Comparison of ENCODE assay signal across 27 cellular contexts in the genomic region with DNA sequence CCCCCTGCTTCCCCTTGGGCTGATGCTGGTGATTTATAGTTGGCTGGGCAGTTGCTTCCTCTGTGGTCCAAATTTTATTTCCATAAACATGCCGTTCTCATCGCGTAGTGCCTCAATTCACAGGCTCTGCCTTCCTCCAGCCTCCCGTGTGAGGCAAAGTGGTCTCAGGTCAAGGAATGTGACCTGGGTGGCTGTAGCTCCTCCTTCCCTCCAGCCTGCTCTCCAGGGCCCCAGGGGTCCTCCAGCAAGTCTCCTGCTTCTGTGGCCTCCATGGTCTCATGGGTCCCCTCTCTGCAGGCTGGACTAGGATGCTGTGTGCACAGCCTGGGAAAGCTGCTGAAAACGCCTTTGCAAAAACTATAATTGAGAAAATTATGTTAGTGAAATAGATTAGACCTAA.
DNase-seq lines count a peak whose midpoint lies in the region; ATAC-seq, FAIRE-seq and TF ChIP-seq lines count a peak whose summit lies in the region.
"Had no signal": no experiment of that assay in that cellular context is flagged by ENCODE, and none has a peak within 500 bp of the region (broad histone marks: within the 10 kb centered on the region; RNA-seq: fewer than 3 reads in every experiment).

No MANE protein-coding gene starts in this region.

- H3K23ac ChIP-seq in H1 (ENCODE audit: insufficient read length): no peak overlapping the region

- H3K14ac ChIP-seq in H1 (ENCODE audit: insufficient read length): peak overlapping the region; percentile 17

- peaks cover 6% of the 10 kb centered on the region; the same call in 1 of the 2 replicates for H3K23me2 ChIP-seq in H1 (ENCODE audit: low read depth, low read length)

- no peak for DNase-seq in GM23338 (ENCODE audit: low spot score)
- DNase-seq in H7: peak; percentile 52
- no peak for DNase-seq in H1 (ENCODE audit: low read depth in 1 of 2, low spot score in 2 of 2)
- DNase-seq in sigmoid colon: peak; percentile 22
- DNase-seq in progenitor cell of endocrine pancreas (ENCODE audit: low spot score, unreplicated experiment): no peak
- no peak for DNase-seq in NCI-H524 (lab: John Stamatoyannopoulos, UW)
- DNase-seq in NCI-H774 (lab: John Stamatoyannopoulos, UW): no peak
- DNase-seq: 8988T; ACHN; BE2C; C1 segment of cervical spinal cord; CD4-positive, alpha-beta memory T cell; CD4-positive, CD25-positive, alpha-beta regulatory T cell; CD8-positive, alpha-beta memory T cell; COR-L47; DMS 273 treated with DMSO at 0.1 percent for 48 hours; DMS53; DMS79; DND-41; EL; GDM1 had no signal

- peak; percentile 54 for ATAC-seq in GM23338
- ATAC-seq: GM12878 had no signal

- no peak overlapping the region for H3K4me3 Mint-ChIP-seq in GM23338
- H3K4me3 Mint-ChIP-seq in progenitor cell of endocrine pancreas (ENCODE audit: low read depth): no peak overlapping the region
- H3K4me3 Mint-ChIP-seq: CD4-positive, alpha-beta memory T cell; CD4-positive, CD25-positive, alpha-beta regulatory T cell; CD8-positive, alpha-beta memory T cell had no signal

- H2BK120ac ChIP-seq in H1 (replicated peaks; ENCODE audit: low read depth, low read length): peak overlapping the region; percentile 69

- H4K8ac ChIP-seq in H1 (ENCODE audit: extremely low read depth, insufficient read depth, low read length): no peak overlapping the region

- H3K27ac ChIP-seq in GM23338 (ENCODE audit: low read depth): no peak overlapping the region
- H3K27ac ChIP-seq in H1 (ENCODE audit: low read depth, low read length): no peak overlapping the region
- no peak overlapping the region for H3K27ac ChIP-seq in sigmoid colon
- H3K27ac ChIP-seq: BLaER1 had no signal

- no peaks in the 10 kb centered on the region for H4K20me1 ChIP-seq in GM23338 (replicated peaks; ENCODE audit: insufficient read depth)
- no peaks in the 10 kb centered on the region for H4K20me1 ChIP-seq in H1 (replicated peaks in 1 of 2; ENCODE audit: control insufficient read depth in 1 of 2, insufficient read depth in 2 of 2, low read length in 2 of 2)
- H4K20me1 ChIP-seq: BLaER1 had no signal

- H4K5ac ChIP-seq in H1 (ENCODE audit: insufficient read length, low read depth, low read length): no peak overlapping the region

- H3K79me2 ChIP-seq in GM23338 (replicated peaks; ENCODE audit: insufficient read depth): no peaks in the 10 kb centered on the region
- no peaks in the 10 kb centered on the region for H3K79me2 ChIP-seq in H1 (ENCODE audit: control insufficient read depth in 1 of 2, insufficient read depth in 2 of 2, low read length in 2 of 2)

- no peak overlapping the region for H3K27ac Mint-ChIP-seq in GM23338
- H3K27ac Mint-ChIP-seq in progenitor cell of endocrine pancreas: no peak overlapping the region
- H3K27ac Mint-ChIP-seq: CD14-positive monocyte; CD4-positive, CD25-positive, alpha-beta regulatory T cell; CD8-positive, alpha-beta memory T cell had no signal

- CTCF ChIA-PET in H1 (lab: Charles Lee; ENCODE audit: partially characterized antibody): interaction anchor here (1.6 kb wide), 1 partner anchor 87 kb away, joined by 4 read pairs; no protein-coding TSS in a partner anchor

- H2AK5ac ChIP-seq in H1 (ENCODE audit: low read depth, low read length): no peak overlapping the region

- no peak for TF ChIP-seq RAD21 in H1 (IDR thresholded peaks at IDR 0.05 in 1 of 2, conservative IDR thresholded peaks at IDR 0.05 in 1 of 2; ENCODE audit: low read depth in 2 of 2, low read length in 2 of 2)

- H3K4me3 ChIP-seq in GM23338: no peak overlapping the region
- H3K4me3 ChIP-seq in H7 (ENCODE audit: insufficient read depth, low read depth, low read length): no peak overlapping the region
- H3K4me3 ChIP-seq in H1 (ENCODE audit: extremely low read depth in 1 of 4, insufficient read depth in 2 of 4, low read depth in 3 of 4, low read length in 4 of 4): no peak overlapping the region
- H3K4me3 ChIP-seq in sigmoid colon: no peak overlapping the region
- H3K4me3 ChIP-seq: BLaER1, GM12878 had no signal

- H3K36me3 Mint-ChIP-seq in GM23338 (ENCODE audit: low read depth) (no peaks in the 10 kb centered on the region), progenitor cell of endocrine pancreas (ENCODE audit: insufficient read depth) (no peaks in the 10 kb centered on the region)
- H3K36me3 Mint-ChIP-seq: CD14-positive monocyte; CD4-positive, alpha-beta memory T cell; CD4-positive, CD25-positive, alpha-beta regulatory T cell; CD8-positive, alpha-beta memory T cell had no signal

- H3K9me3 Mint-ChIP-seq in GM23338 (peaks cover 2% of the 10 kb centered on the region; the same call in 2 of the 3 replicates), progenitor cell of endocrine pancreas (ENCODE audit: low read depth) (no peaks in the 10 kb centered on the region)
- H3K9me3 Mint-ChIP-seq: CD8-positive, alpha-beta memory T cell had no signal

- TF ChIP-seq EP300 in H1 (IDR thresholded peaks at IDR 0.05; ENCODE audit: borderline replicate concordance in 1 of 2, low read depth in 2 of 2, low read length in 2 of 2) (no peak), sigmoid colon (IDR thresholded peaks at IDR 0.05) (no peak)

- WGBS in H1 (ENCODE audit: extremely low coverage in 1 of 2, insufficient coverage in 1 of 2, insufficient read length in 1 of 2, insufficient replicate concordance in 2 of 2, low coverage in 1 of 2, low lambda C conversion rate in 2 of 2, missing lambda C conversion rate in 1 of 2), 2 experiments: 85% methylated on average over 5 of the region's 5 CpGs; no CpG with 5 or more reads in 1 of the 2 experiments
- 30 to 40% methylated on average over 5 of the region's 5 CpGs for whole genome bisulfite sequencing in sigmoid colon, 2 donors

- H3K4me1 ChIP-seq in GM23338 (ENCODE audit: insufficient read depth): no peaks in the 10 kb centered on the region
- no peaks in the 10 kb centered on the region for H3K4me1 ChIP-seq in H1 (replicated peaks in 1 of 4; ENCODE audit: control insufficient read depth in 3 of 4, insufficient read depth in 4 of 4, low read length in 3 of 4)
- no peaks in the 10 kb centered on the region for H3K4me1 ChIP-seq in sigmoid colon
- H3K4me1 ChIP-seq: BE2C had no signal

- no peak for TF ChIP-seq POLR2A in H1 (IDR thresholded peaks at IDR 0.05; ENCODE audit: control extremely low read depth in 1 of 2, low read depth in 2 of 2, low read length in 2 of 2)
- TF ChIP-seq POLR2A in sigmoid colon (IDR thresholded peaks at IDR 0.05): no peak

- H3K36me3 ChIP-seq in GM23338 (ENCODE audit: insufficient read depth): peaks cover 4% of the 10 kb centered on the region; the same call in 1 of the 2 replicates
- no peaks in the 10 kb centered on the region for H3K36me3 ChIP-seq in H7 (replicated peaks; ENCODE audit: control insufficient read depth, insufficient read depth, low read length)
- H3K36me3 ChIP-seq in H1 (ENCODE audit: control insufficient read depth in 2 of 4, insufficient read depth in 4 of 4, low read length in 3 of 4): no peaks in the 10 kb centered on the region
- no peaks in the 10 kb centered on the region for H3K36me3 ChIP-seq in sigmoid colon
- H3K36me3 ChIP-seq: BE2C, BLaER1 had no signal

- no peak overlapping the region for H3K56ac ChIP-seq in H1 (replicated peaks; ENCODE audit: insufficient read length, low read depth, low read length)

- intact Hi-C loops in sigmoid colon (cut with DNase I): no loop called here

- H2BK20ac ChIP-seq in H1 (ENCODE audit: low read length): no peak overlapping the region

- H2AFZ ChIP-seq in GM23338: no peak overlapping the region
- H2AFZ ChIP-seq in H1 (ENCODE audit: low read length): no peak overlapping the region

- no peak overlapping the region for H3K18ac ChIP-seq in H1 (ENCODE audit: extremely low read depth, low read length)

- no peak overlapping the region for H3K9ac ChIP-seq in H1 (replicated peaks in 1 of 4; ENCODE audit: extremely low read depth in 1 of 4, low read depth in 3 of 4, low read length in 3 of 4)
- H3K9ac ChIP-seq: BLaER1 had no signal

- H3K4me2 ChIP-seq in GM23338 (no peak overlapping the region), H1 (ENCODE audit: insufficient read depth in 1 of 2, low read depth in 2 of 2, low read length in 2 of 2) (no peak overlapping the region)
- H3K4me2 ChIP-seq: BLaER1 had no signal

- FAIRE-seq in H1 (lab: Jason Lieb, UNC): no peak
- FAIRE-seq: A204.1, GM12878, GM12892, GM18507 had no signal

- H3K4me1 Mint-ChIP-seq in GM23338 (peaks cover 3% of the 10 kb centered on the region), progenitor cell of endocrine pancreas (ENCODE audit: low read depth) (no peaks in the 10 kb centered on the region)
- H3K4me1 Mint-ChIP-seq: CD14-positive monocyte; CD4-positive, alpha-beta memory T cell; CD4-positive, CD25-positive, alpha-beta regulatory T cell; CD8-positive, alpha-beta memory T cell had no signal

- no peaks in the 10 kb centered on the region; the same call in 1 of the 2 replicates for H3K79me1 ChIP-seq in H1 (ENCODE audit: low read depth, low read length)

- no peak overlapping the region for H2BK12ac ChIP-seq in H1 (ENCODE audit: low read depth, low read length)

- 0 out of 2 replicates have a peak overlapping the region, but pooled peaks have one; percentile 56 for H2BK5ac ChIP-seq in H1 (ENCODE audit: low read depth, low read length)

- POLR2A ChIA-PET in H1 (lab: Charles Lee; ENCODE audit: partially characterized antibody): interaction anchor here (0.6 kb wide), 1 partner anchor 562 kb away, joined by 3 read pairs; no protein-coding TSS in a partner anchor

- no peaks in the 10 kb centered on the region for H3F3A ChIP-seq in GM23338 (replicated peaks; ENCODE audit: low read depth)

- H3K9me3 ChIP-seq in H1 (ENCODE audit: insufficient read depth in 2 of 2, low read depth in 1 of 2, low read length in 1 of 2): no peaks in the 10 kb centered on the region
- no peaks in the 10 kb centered on the region for H3K9me3 ChIP-seq in sigmoid colon
- H3K9me3 ChIP-seq: BLaER1 had no signal

- H4K91ac ChIP-seq in H1 (replicated peaks; ENCODE audit: insufficient read length, low read length): no peak overlapping the region

- no peaks in the 10 kb centered on the region for H3K9me2 ChIP-seq in GM23338 (ENCODE audit: insufficient read depth)

- H3K27me3 ChIP-seq in GM23338 (ENCODE audit: insufficient read depth): no peaks in the 10 kb centered on the region
- no peaks in the 10 kb centered on the region for H3K27me3 ChIP-seq in H7 (ENCODE audit: control insufficient read depth, insufficient read depth, low read length)
- no peaks in the 10 kb centered on the region for H3K27me3 ChIP-seq in H1 (replicated peaks in 1 of 4; ENCODE audit: control insufficient read depth in 3 of 4, extremely low read depth in 1 of 4, insufficient read depth in 3 of 4, low read length in 3 of 4)
- H3K27me3 ChIP-seq in sigmoid colon: peaks cover 0 to 32% (median 0%) of the 10 kb centered on the region in 3 donors
- H3K27me3 ChIP-seq: BE2C, BLaER1 had no signal

- H3K4ac ChIP-seq in H1 (replicated peaks; ENCODE audit: insufficient read length, low read depth, low read length): no peak overlapping the region

- 0 out of 2 replicates have a peak overlapping the region, but pooled peaks have one; percentile 88 for H2BK15ac ChIP-seq in H1 (ENCODE audit: low read length)

- H3K27me3 Mint-ChIP-seq in GM23338 (ENCODE audit: insufficient read depth, low read depth, poor library complexity) (no peaks in the 10 kb centered on the region), progenitor cell of endocrine pancreas (peaks cover 14% of the 10 kb centered on the region)

- TF ChIP-seq CTCF in GM23338 (conservative IDR thresholded peaks at IDR 0.05; ENCODE audit: low read depth in 2 of 2) (no peak), H1 (IDR thresholded peaks at IDR 0.05; ENCODE audit: control extremely low read depth in 1 of 3, insufficient read depth in 1 of 3, low read depth in 1 of 3, low read length in 3 of 3) (no peak), sigmoid colon (IDR thresholded peaks at IDR 0.05) (no peak), progenitor cell of endocrine pancreas (IDR thresholded peaks at IDR 0.05; ENCODE audit: unreplicated experiment) (no peak)

Comparison
In these comparisons a context has a peak if more than half of its experiments do, and no peak if none do; other contexts are left out.
1. DNase-seq: peak in H7 (single experiment) and sigmoid colon (single experiment); none in GM23338 (single experiment), H1 (0 of 2), progenitor cell of endocrine pancreas (single experiment), NCI-H524 (0 of 2) and NCI-H774 (single experiment).